Comparison of ENCODE assay signal across 8 cellular contexts in genomic region chr4:77073981-77074865, GRCh38. TPM values are rescaled to one million over a fixed set of nuclear protein-coding genes. Genes with fewer than 3 reads are reported as not detected.
DNase-seq lines count a peak whose midpoint lies in the region; ATAC-seq and TF ChIP-seq lines count a peak whose summit lies in the region.

No MANE protein-coding gene starts in this region.

- no peak for TF ChIP-seq POLR2A in esophagus muscularis mucosa (IDR thresholded peaks at IDR 0.05; ENCODE audit: low read depth)

- peaks cover 39% of the 10 kb centered on the region for H4K20me1 ChIP-seq in DOHH2 (ENCODE audit: control insufficient read depth, insufficient read depth, low read depth, low read length)

- no peaks in the 10 kb centered on the region for H3K27me3 ChIP-seq in DOHH2 (ENCODE audit: control insufficient read depth, low read length)
- H3K27me3 ChIP-seq in esophagus muscularis mucosa: no peaks in the 10 kb centered on the region
- no peaks in the 10 kb centered on the region for H3K27me3 ChIP-seq in psoas muscle (ENCODE audit: insufficient read depth in 3 of 3, low read length in 2 of 3)

- peak overlapping the region; percentile 90 for H3K4me2 ChIP-seq in DOHH2 (ENCODE audit: low read length)

- H3K9me3 ChIP-seq in DOHH2 (ENCODE audit: control insufficient read depth, insufficient read depth, low read length) (no peaks in the 10 kb centered on the region), esophagus muscularis mucosa (no peaks in the 10 kb centered on the region), psoas muscle (no peaks in the 10 kb centered on the region)

- TF ChIP-seq EP300 in esophagus muscularis mucosa (IDR thresholded peaks at IDR 0.05): no peak

- H3K9me2 ChIP-seq in DOHH2 (replicated peaks; ENCODE audit: control insufficient read depth, low read length): no peaks in the 10 kb centered on the region

- no peak for ATAC-seq in psoas muscle

- peak overlapping the region; percentile 94 for H3K4me3 ChIP-seq in DOHH2 (ENCODE audit: low read length)
- H3K4me3 ChIP-seq in esophagus muscularis mucosa: peak overlapping the region; percentile 95 to 99 (median 98)
- H3K4me3 ChIP-seq in psoas muscle: peak overlapping the region; percentile 90

- H3K27ac ChIP-seq in DOHH2 (ENCODE audit: low read depth, low read length): no peak overlapping the region
- peak overlapping the region; percentile 100 for H3K27ac ChIP-seq in esophagus muscularis mucosa (replicated peaks in 1 of 4)
- peak overlapping the region; percentile 95 for H3K27ac ChIP-seq in psoas muscle

- WGBS in esophagus muscularis mucosa: 4% methylated on average over 12 of the region's 12 CpGs
- 6 to 11% (median 7%) methylated on average over 12 of the region's 12 CpGs for WGBS in psoas muscle, 3 donors

- DNase-seq in NCI-H748 treated with DMSO at 0.1 percent for 48 hours (lab: John Stamatoyannopoulos, UW) (peak; percentile 14), esophagus muscularis mucosa (ENCODE audit: extremely low spot score) (no peak), psoas muscle (no peak), iPS-NIHi11 (ENCODE audit: low spot score) (no peak), SHP77 (lab: John Stamatoyannopoulos, UW) (no peak), NCI-H446 (lab: John Stamatoyannopoulos, UW) (no peak), EL (no peak)

- H3K36me3 ChIP-seq in DOHH2 (ENCODE audit: control insufficient read depth, low read length): peaks cover 46% of the 10 kb centered on the region
- no peaks in the 10 kb centered on the region for H3K36me3 ChIP-seq in esophagus muscularis mucosa
- H3K36me3 ChIP-seq in psoas muscle (ENCODE audit: insufficient read depth in 1 of 2, low read depth in 1 of 2): no peaks in the 10 kb centered on the region

- H3K4me1 ChIP-seq in DOHH2 (ENCODE audit: control insufficient read depth, low read length): peaks cover 55% of the 10 kb centered on the region
- H3K4me1 ChIP-seq in esophagus muscularis mucosa: peaks cover 30 to 79% (median 68%) of the 10 kb centered on the region in 4 donors
- peaks cover 43% of the 10 kb centered on the region for H3K4me1 ChIP-seq in psoas muscle

- H3K79me2 ChIP-seq in DOHH2 (ENCODE audit: control insufficient read depth, low read length): peaks cover 89% of the 10 kb centered on the region

- H3F3A ChIP-seq in DOHH2 (ENCODE audit: control insufficient read depth, insufficient read depth): peaks cover 5% of the 10 kb centered on the region; the same call in 1 of the 2 replicates

- intact Hi-C loops in esophagus muscularis mucosa (cut with DNase I) (no loop called here), psoas muscle (cut with DNase I) (no loop called here)

- TF ChIP-seq CTCF in DOHH2 (IDR thresholded peaks at IDR 0.05; ENCODE audit: low read depth, low read length, poor library complexity, severe bottlenecking) (no peak), esophagus muscularis mucosa (IDR thresholded peaks at IDR 0.05) (no peak), psoas muscle (IDR thresholded peaks at IDR 0.05) (no peak)

RNA-seq across cellular contexts. Expression of gene CCNI, which starts 1.6 kb away (rescaled TPM):
- total RNA-seq in esophagus muscularis mucosa: 100 to 1,000 TPM; 342 to 444 (median 375) TPM
- total RNA-seq in psoas muscle: 100 to 1,000 TPM; 147 to 182 (median 159) TPM
- 100 to 1,000 TPM in 1 of 3 donors, 10 to 100 TPM in 2; 82.1 to 122 (median 98.6) TPM for polyA plus RNA-seq in psoas muscle
